8 cellular contexts compared by ENCODE assay signal in the genomic region with DNA sequence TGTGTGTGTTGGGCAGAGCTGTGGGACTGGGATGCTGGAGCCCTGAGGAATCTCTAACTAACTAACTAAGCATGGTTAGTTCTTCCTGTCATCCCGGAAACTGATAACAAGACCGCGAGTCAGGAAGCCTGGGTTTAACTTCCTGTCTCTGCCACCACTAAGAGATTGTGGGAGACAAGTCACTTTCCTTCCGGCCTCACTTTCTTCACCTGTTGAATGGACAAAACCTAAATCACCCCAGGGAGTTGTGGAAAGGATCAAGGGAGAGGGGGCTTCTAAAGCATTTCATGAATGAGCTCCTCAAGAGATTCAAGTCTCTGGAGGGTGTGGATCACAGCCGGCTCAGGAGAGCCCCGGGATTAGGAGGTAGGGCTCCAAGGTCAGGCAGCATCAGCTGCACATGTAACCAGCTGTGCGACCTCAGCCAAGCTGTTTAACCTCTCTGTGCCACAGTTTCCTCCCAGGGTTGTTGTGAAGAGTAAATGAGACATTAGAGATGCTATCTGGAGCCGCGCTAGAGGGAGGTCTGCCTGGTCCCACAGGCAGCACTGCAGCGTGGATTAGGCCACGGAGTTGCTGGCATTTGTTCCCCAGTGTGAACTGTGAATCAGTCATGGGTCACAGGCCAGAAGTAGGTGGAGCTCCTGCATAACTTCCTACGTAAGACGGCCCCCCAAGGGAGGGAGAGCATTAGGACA.
DNase-seq lines count a peak whose midpoint lies in the region; ATAC-seq, FAIRE-seq and TF ChIP-seq lines count a peak whose summit lies in the region.

No MANE protein-coding gene starts in this region.

- peaks cover 44% of the 10 kb centered on the region for H3K4me1 Mint-ChIP-seq in activated naive CD8-positive, alpha-beta T cell treated with anti-CD3 and anti-CD28 coated beads, Interleukin-2, amount 10 ng/mL, durations not matched to agents 7 days and 5 days
- peaks cover 20% of the 10 kb centered on the region for H3K4me1 Mint-ChIP-seq in mesothelial cell of epicardium

- POLR2A ChIA-PET in activated naive CD8-positive, alpha-beta T cell treated with anti-CD3 and anti-CD28 coated beads, Interleukin-2, amount 10 ng/mL, durations not matched to agents 7 days and 5 days (lab: Charles Lee) = interaction anchor here (1.0 to 3.1 kb wide), 3 partner anchors 9 to 77 kb away, joined by 3 to 15 read pairs (median 10); no protein-coding TSS in a partner anchor

- no peaks in the 10 kb centered on the region for H3K9me3 Mint-ChIP-seq in activated naive CD8-positive, alpha-beta T cell treated with anti-CD3 and anti-CD28 coated beads, Interleukin-2, amount 10 ng/mL, durations not matched to agents 7 days and 5 days
- no peaks in the 10 kb centered on the region for H3K9me3 Mint-ChIP-seq in mesothelial cell of epicardium

- no peak for DNase-seq in GM12892 (ENCODE audit: insufficient read length)
- DNase-seq in RPMI7951 (ENCODE audit: low read depth) = peak; percentile 81
- DNase-seq in activated naive CD8-positive, alpha-beta T cell treated with anti-CD3 and anti-CD28 coated beads, Interleukin-2, amount 10 ng/mL, durations not matched to agents 7 days and 5 days = peak; percentile 63
- DNase-seq in mesothelial cell of epicardium (ENCODE audit: low spot score in 2 of 2, unreplicated experiment in 2 of 2) = no peak
- DNase-seq in SHP77 treated with DMSO at 0.1 percent for 48 hours (lab: John Stamatoyannopoulos, UW) = no peak
- DNase-seq in NCI-H2029 treated with DMSO at 0.1 percent for 48 hours (lab: John Stamatoyannopoulos, UW) = no peak

- peaks cover 3% of the 10 kb centered on the region for H3K36me3 Mint-ChIP-seq in activated naive CD8-positive, alpha-beta T cell treated with anti-CD3 and anti-CD28 coated beads, Interleukin-2, amount 10 ng/mL, durations not matched to agents 7 days and 5 days
- H3K36me3 Mint-ChIP-seq in mesothelial cell of epicardium = no peaks in the 10 kb centered on the region

- peak; percentile 50 for FAIRE-seq in GM12892 (lab: Jason Lieb, UNC)

- H3K27me3 Mint-ChIP-seq in activated naive CD8-positive, alpha-beta T cell treated with anti-CD3 and anti-CD28 coated beads, Interleukin-2, amount 10 ng/mL, durations not matched to agents 7 days and 5 days = peaks cover 51% of the 10 kb centered on the region
- H3K27me3 Mint-ChIP-seq in mesothelial cell of epicardium (ENCODE audit: low read depth) = peaks cover 14% of the 10 kb centered on the region

- no peak for TF ChIP-seq CTCF in mesothelial cell of epicardium (IDR thresholded peaks at IDR 0.05; ENCODE audit: unreplicated experiment)

- peak; percentile 72 for ATAC-seq in activated naive CD8-positive, alpha-beta T cell treated with anti-CD3 and anti-CD28 coated beads, Interleukin-2, amount 10 ng/mL, durations not matched to agents 7 days and 5 days (ENCODE audit: low read depth)
- ATAC-seq in HG02973 (IDR thresholded peaks at IDR 0.05; ENCODE audit: unreplicated experiment) (no peak), HG03342 (IDR thresholded peaks at IDR 0.05; ENCODE audit: unreplicated experiment) (no peak)

- peak overlapping the region; percentile 82 for H3K27ac Mint-ChIP-seq in activated naive CD8-positive, alpha-beta T cell treated with anti-CD3 and anti-CD28 coated beads, Interleukin-2, amount 10 ng/mL, durations not matched to agents 7 days and 5 days
- H3K27ac Mint-ChIP-seq in mesothelial cell of epicardium = peak overlapping the region; percentile 10

- H3K4me3 Mint-ChIP-seq in activated naive CD8-positive, alpha-beta T cell treated with anti-CD3 and anti-CD28 coated beads, Interleukin-2, amount 10 ng/mL, durations not matched to agents 7 days and 5 days = peak overlapping the region; percentile 71
- no peak overlapping the region for H3K4me3 Mint-ChIP-seq in mesothelial cell of epicardium

- TF ChIP-seq POLR2A in GM12892 (IDR thresholded peaks at IDR 0.05; ENCODE audit: low read depth, low read length) = no peak

Comparison
In these comparisons a context has a peak if more than half of its experiments do, and no peak if none do; other contexts are left out.
1. DNase-seq: peak in RPMI7951 (single experiment) and activated naive CD8-positive, alpha-beta T cell treated with anti-CD3 and anti-CD28 coated beads, Interleukin-2, amount 10 ng/mL, durations not matched to agents 7 days and 5 days (single experiment); none in GM12892 (single experiment), mesothelial cell of epicardium (0 of 2), SHP77 treated with DMSO at 0.1 percent for 48 hours (single experiment) and NCI-H2029 treated with DMSO at 0.1 percent for 48 hours (single experiment).